ENCODE assay signal across 11 cellular contexts in genomic region chr20:47161411-47161810, GRCh38.
"Had no signal": no experiment of that assay in that cellular context is flagged by ENCODE, and none has a peak within 500 bp of the region (broad histone marks: within the 10 kb centered on the region; RNA-seq: fewer than 3 reads in every experiment).

No MANE protein-coding gene starts in this region.

- H3K4me2 ChIP-seq: GM23338 had no signal

- FAIRE-seq: H1, H54 had no signal

- H3K27ac Mint-ChIP-seq: GM23338, HFFc6 had no signal

- ATAC-seq: GM23338, HCT116 had no signal

- H3K4me3 ChIP-seq: GM23248, GM23338, HAP-1 had no signal

- H3K27ac ChIP-seq: GM23248 had no signal

- H3K4me1 ChIP-seq: HAP-1 had no signal

- H3K9ac ChIP-seq: GM23248 had no signal

- H3K36me3 ChIP-seq: HAP-1 had no signal

- H3K9me3 Mint-ChIP-seq: HFFc6 had no signal

- H3K4me3 Mint-ChIP-seq: GM23338, H9, HFFc6 had no signal

- H2AFZ ChIP-seq: GM23248, GM23338 had no signal

- H3K9me3 ChIP-seq: HAP-1 had no signal

- DNase-seq: GM23248, GOT3, H7, H9, HCEC 1CT, HFFc6 had no signal
